ENCODE assay signal across 27 cellular contexts in the genomic region with DNA sequence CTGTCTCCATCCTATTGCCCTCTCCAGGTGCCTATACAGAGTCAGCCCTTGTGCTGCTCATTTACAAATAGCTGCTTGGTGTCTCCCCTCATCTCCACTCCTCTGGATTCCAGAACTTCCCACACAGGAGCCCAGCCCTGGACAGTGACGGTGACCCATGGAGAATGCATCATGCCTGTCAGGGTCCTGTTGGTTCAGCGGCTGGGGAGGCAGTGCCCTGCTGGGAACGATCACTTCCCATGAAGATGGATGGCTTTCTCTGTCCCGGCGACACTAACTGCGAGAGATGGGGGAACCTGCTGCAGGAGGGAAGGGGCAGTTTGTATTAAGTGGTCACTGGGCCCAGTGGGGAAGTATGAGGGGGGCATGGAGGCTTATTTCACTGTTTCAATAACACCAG.
"Had no signal": no experiment of that assay in that cellular context is flagged by ENCODE, and none has a peak within 500 bp of the region (broad histone marks: within the 10 kb centered on the region; RNA-seq: fewer than 3 reads in every experiment).

No MANE protein-coding gene starts in this region.

- H3K9me3 ChIP-seq: lower lobe of right lung, ovary, right atrium auricular region, suprapubic skin, thoracic aorta, upper lobe of right lung had no signal

- H3K36me3 ChIP-seq: lower lobe of right lung, ovary, right atrium auricular region, suprapubic skin, thoracic aorta, tibial artery, upper lobe of right lung had no signal

- H3K27ac Mint-ChIP-seq: immature natural killer cell; naive B cell; natural killer cell; progenitor cell of endocrine pancreas; stimulated activated effector memory CD8-positive, alpha-beta T cell treated with anti-CD3 and anti-CD28 coated beads, Interleukin-12 subunit alpha, Interleukin-12 subunit beta, amount 100 ng/mL, for 72 hours; stimulated activated naive CD8-positive, alpha-beta T cell treated with anti-CD3 and anti-CD28 coated beads, Interleukin-15, Interleukin-2, amounts not matched to agents 100 ng/mL and 50 ng/mL, for 24 hours had no signal

- H3K4me3 Mint-ChIP-seq: immature natural killer cell; naive B cell; natural killer cell; stimulated activated effector memory CD8-positive, alpha-beta T cell treated with anti-CD3 and anti-CD28 coated beads, Interleukin-12 subunit alpha, Interleukin-12 subunit beta, amount 100 ng/mL, for 72 hours; stimulated activated naive CD8-positive, alpha-beta T cell treated with anti-CD3 and anti-CD28 coated beads, Interleukin-15, Interleukin-2, amounts not matched to agents 100 ng/mL and 50 ng/mL, for 24 hours had no signal

- H3K27me3 Mint-ChIP-seq: naive B cell; stimulated activated naive CD8-positive, alpha-beta T cell treated with anti-CD3 and anti-CD28 coated beads, Interleukin-15, Interleukin-2, amounts not matched to agents 100 ng/mL and 50 ng/mL, for 24 hours had no signal

- DNase-seq: head of caudate nucleus; hypothalamus; immature natural killer cell; kidney; left colon; left ventricle myocardium superior; lower lobe of right lung; mammary epithelial cell; mesenchymal stem cell; naive B cell; natural killer cell; ovary; stimulated activated CD4-positive, alpha-beta T cell treated with anti-CD3 and anti-CD28 coated beads, Interleukin-12 subunit alpha, Interleukin-12 subunit beta, amount 100 ng/mL, for 4 hours; stimulated activated CD4-positive, alpha-beta T cell treated with anti-CD3 and anti-CD28 coated beads, Interleukin-15, amount 100 ng/mL, for 24 hours; stimulated activated CD4-positive, alpha-beta T cell treated with anti-CD3 and anti-CD28 coated beads, Interleukin-4, amount 100 ng/mL, for 24 hours; stimulated activated naive CD4-positive, alpha-beta T cell; tibial artery; trophoblast cell; upper lobe of right lung had no signal

- H3K4me1 ChIP-seq: lower lobe of right lung, right atrium auricular region, suprapubic skin, tibial artery, upper lobe of right lung had no signal

- H3K4me3 ChIP-seq: lower lobe of right lung, ovary, right atrium auricular region, skin epidermis, suprapubic skin, thoracic aorta, tibial artery, upper lobe of right lung had no signal

- H3K4me1 Mint-ChIP-seq: immature natural killer cell; naive B cell; natural killer cell; stimulated activated effector memory CD8-positive, alpha-beta T cell treated with anti-CD3 and anti-CD28 coated beads, Interleukin-12 subunit alpha, Interleukin-12 subunit beta, amount 100 ng/mL, for 72 hours had no signal

- H3K36me3 Mint-ChIP-seq: immature natural killer cell; naive B cell; natural killer cell; stimulated activated effector memory CD8-positive, alpha-beta T cell treated with anti-CD3 and anti-CD28 coated beads, Interleukin-12 subunit alpha, Interleukin-12 subunit beta, amount 100 ng/mL, for 72 hours had no signal

- H3K9me3 Mint-ChIP-seq: stimulated activated naive CD8-positive, alpha-beta T cell treated with anti-CD3 and anti-CD28 coated beads, Interleukin-15, Interleukin-2, amounts not matched to agents 100 ng/mL and 50 ng/mL, for 24 hours had no signal

- ATAC-seq: left ventricle myocardium superior; natural killer cell; sciatic nerve; stimulated activated effector memory CD8-positive, alpha-beta T cell treated with anti-CD3 and anti-CD28 coated beads, Interleukin-12 subunit alpha, Interleukin-12 subunit beta, amount 100 ng/mL, for 72 hours had no signal

- H3K27me3 ChIP-seq: ovary, right atrium auricular region, suprapubic skin, tibial artery, upper lobe of right lung had no signal

- H3K27ac ChIP-seq: lower lobe of right lung, ovary, right atrium auricular region, skin epidermis, suprapubic skin, thoracic aorta, tibial artery, upper lobe of right lung had no signal
